ENCODE assay signal across 25 cellular contexts in the genomic region with DNA sequence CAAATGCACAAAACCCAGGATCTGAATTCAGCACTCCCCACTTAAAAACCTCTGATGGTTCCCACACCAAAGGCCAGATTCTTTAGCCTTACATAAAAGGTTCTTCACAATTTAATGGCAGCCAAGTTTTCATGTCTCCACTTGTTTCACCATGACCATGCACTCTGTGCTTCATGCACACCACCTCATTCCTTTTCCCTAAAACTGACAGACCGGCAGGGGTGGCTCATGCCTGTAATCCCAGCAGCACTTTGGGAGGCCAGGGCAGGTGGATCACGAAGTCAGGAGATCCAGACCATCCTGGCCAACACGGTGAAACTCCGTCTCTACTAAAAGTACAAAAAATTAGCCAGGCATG.
"Had no signal": no experiment of that assay in that cellular context is flagged by ENCODE, and none has a peak within 500 bp of the region (broad histone marks: within the 10 kb centered on the region; RNA-seq: fewer than 3 reads in every experiment).

No MANE protein-coding gene starts in this region.

- FAIRE-seq: colon, endothelial cell of umbilical vein, kidney had no signal

- H3K4me3 Mint-ChIP-seq: immature natural killer cell; memory B cell; naive thymus-derived CD4-positive, alpha-beta T cell had no signal

- H3K27ac ChIP-seq: coronary artery, dorsolateral prefrontal cortex, esophagus muscularis mucosa, gastrocnemius medialis, heart right ventricle, left lung, lower lobe of right lung had no signal

- H3K4me1 Mint-ChIP-seq: immature natural killer cell, memory B cell had no signal

- H3K27me3 ChIP-seq: dorsolateral prefrontal cortex, esophagus muscularis mucosa, gastrocnemius medialis, heart right ventricle, left lung had no signal

- H3K9me3 Mint-ChIP-seq: immature natural killer cell, memory B cell had no signal

- H3K4me1 ChIP-seq: gastrocnemius medialis, left lung, lower lobe of right lung had no signal

- H3K4me3 ChIP-seq: coronary artery, dorsolateral prefrontal cortex, esophagus muscularis mucosa, gastrocnemius medialis, heart right ventricle, left lung, lower lobe of right lung had no signal

- H3K27ac Mint-ChIP-seq: immature natural killer cell; memory B cell; naive thymus-derived CD4-positive, alpha-beta T cell had no signal

- DNase-seq: dermis blood vessel endothelial cell; dorsolateral prefrontal cortex; effector CD4-positive, alpha-beta T cell; effector memory CD4-positive, alpha-beta T cell; foreskin melanocyte; gastrocnemius medialis; glutamatergic neuron; head of caudate nucleus; heart right ventricle; hippocampal formation; immature natural killer cell; islet precursor cell; kidney; left cardiac atrium; left lung; left ventricle myocardium superior; lower lobe of right lung; mesendoderm; midbrain; naive thymus-derived CD4-positive, alpha-beta T cell had no signal

- H3K36me3 ChIP-seq: esophagus muscularis mucosa, gastrocnemius medialis, heart right ventricle, left lung, lower lobe of right lung had no signal

- H3K27me3 Mint-ChIP-seq: memory B cell; naive thymus-derived CD4-positive, alpha-beta T cell had no signal

- H3K9me3 ChIP-seq: esophagus muscularis mucosa, gastrocnemius medialis, heart right ventricle, left lung, lower lobe of right lung had no signal
